In genomic region chr15:61195116-61196002, GRCh38 we compare ENCODE assay signal across 8 cellular contexts. TPM values are rescaled to one million over a fixed set of nuclear protein-coding genes. Genes with fewer than 3 reads are reported as not detected.
DNase-seq lines count a peak whose midpoint lies in the region; ATAC-seq, FAIRE-seq and TF ChIP-seq lines count a peak whose summit lies in the region.

No MANE protein-coding gene starts in this region.

- H3K27ac ChIP-seq in A673 (ENCODE audit: low read depth, low read length, poor library complexity, severe bottlenecking), result no peak overlapping the region

- no peak for FAIRE-seq in bronchial epithelial cell (lab: Jason Lieb, UNC)

- POLR2A ChIA-PET in A673 (lab: Charles Lee; ENCODE audit: low non-redundant PET), result no interaction called here

- no peaks in the 10 kb centered on the region for H3K4me1 ChIP-seq in A673 (ENCODE audit: insufficient read depth, low read length, poor library complexity, severe bottlenecking)

- H3K27me3 ChIP-seq in A673 (replicated peaks; ENCODE audit: insufficient read depth, low read depth, low read length, poor library complexity) (no peaks in the 10 kb centered on the region), bronchial epithelial cell (ENCODE audit: control insufficient read depth, insufficient read depth, low read length) (no peaks in the 10 kb centered on the region)

- H3K4me1 Mint-ChIP-seq in natural killer cell, result no peaks in the 10 kb centered on the region

- H3K36me3 ChIP-seq in A673 (ENCODE audit: insufficient read depth, low read length, poor library complexity, severe bottlenecking) (no peaks in the 10 kb centered on the region), bronchial epithelial cell (ENCODE audit: control insufficient read depth, insufficient read depth, low read length) (no peaks in the 10 kb centered on the region)

- H3K4me3 Mint-ChIP-seq in natural killer cell, result no peak overlapping the region

- H3K27me3 Mint-ChIP-seq in natural killer cell (ENCODE audit: low read depth in 2 of 2), result peaks cover 2 to 3% of the 10 kb centered on the region in 2 donors

- ATAC-seq in natural killer cell (peak in 1 of 3 donors; percentile 64), GM18498 (IDR thresholded peaks at IDR 0.05; ENCODE audit: unreplicated experiment) (no peak)

- no TSS peak for BruUV-seq in A673 (replicated peaks; lab: Mats Ljungman, UMichigan)

- DNase-seq in A673 (ENCODE audit: low spot score) (peak; percentile 67), ELR (ENCODE audit: low read depth) (peak; percentile 56), NB4 (ENCODE audit: low read depth) (peak; percentile 34), bronchial epithelial cell (ENCODE audit: low read depth) (peak; percentile 40), natural killer cell (no peak)
- DNase-seq in stimulated activated naive CD4-positive, alpha-beta T cell treated with Interleukin-2 at 50 U/mL for 16 hours (lab: John Stamatoyannopoulos, UW), result no peak
- no peak for DNase-seq in activated CD8-positive, alpha-beta memory T cell treated with anti-CD3 and anti-CD28 coated beads, Interleukin-2, amount 50 U/mL, for 48 hours

- intact Hi-C loops in A673 (cut with micrococcal nuclease; ENCODE audit: unreplicated experiment), result no loop called here
- intact Hi-C loops in natural killer cell (cut with micrococcal nuclease), result loop anchor here (2.0 kb wide), 1 partner anchor 639 kb away; no protein-coding TSS in a partner anchor

- no peak for TF ChIP-seq POLR2A in NB4 (IDR thresholded peaks at IDR 0.05; ENCODE audit: extremely low read depth, insufficient read length)

- H3K27ac Mint-ChIP-seq in natural killer cell, result no peak overlapping the region

- no peaks in the 10 kb centered on the region for H3K36me3 Mint-ChIP-seq in natural killer cell

- CTCF ChIA-PET in A673 (lab: Charles Lee), result interaction anchor here (0.5 to 1.1 kb wide), 3 partner anchors 28 to 639 kb away, joined by 3 to 4 read pairs (median 3); no protein-coding TSS in a partner anchor

- H3K4me3 ChIP-seq in A673 (ENCODE audit: low read depth, low read length, poor library complexity, severe bottlenecking) (no peak overlapping the region), NB4 (ENCODE audit: low read depth, low read length) (no peak overlapping the region), bronchial epithelial cell (ENCODE audit: low read depth, low read length) (no peak overlapping the region)

- H3K9me3 ChIP-seq in A673 (ENCODE audit: low read depth, low read length, poor library complexity, severe bottlenecking), result no peaks in the 10 kb centered on the region

- no peaks in the 10 kb centered on the region for H3K9me3 Mint-ChIP-seq in natural killer cell

- TF ChIP-seq CTCF in A673 (conservative IDR thresholded peaks at IDR 0.05; ENCODE audit: low read depth, low read length) (peak; percentile 72), NB4 (IDR thresholded peaks at IDR 0.05; ENCODE audit: low read depth, low read length) (peak; percentile 57), bronchial epithelial cell (IDR thresholded peaks at IDR 0.05; ENCODE audit: insufficient read depth, low read length, severe bottlenecking) (peak; percentile 69), natural killer cell (IDR thresholded peaks at IDR 0.05) (peak; percentile 67)

RNA-seq across cellular contexts. Expression of gene RORA, which starts 33.7 kb away (rescaled TPM):
- total RNA-seq in A673 (2021) (5.7 and 7.2 TPM in 2 replicates), bronchial epithelial cell (11.6 and 17.0 TPM in 2 replicates), natural killer cell (100 to 1,000 TPM; 162 to 211 (median 163) TPM)

Comparison
In these comparisons a context has a peak if more than half of its experiments do, and no peak if none do; other contexts are left out.
1. DNase-seq: peak in A673 (single experiment), ELR (single experiment), NB4 (single experiment) and bronchial epithelial cell (single experiment); none in natural killer cell (single experiment), stimulated activated naive CD4-positive, alpha-beta T cell treated with Interleukin-2 at 50 U/mL for 16 hours (single experiment) and activated CD8-positive, alpha-beta memory T cell treated with anti-CD3 and anti-CD28 coated beads, Interleukin-2, amount 50 U/mL, for 48 hours (single experiment).
2. Peak in every context shown above with its lines, with median percentiles within 50 percentile points of each other: CTCF ChIP-seq.